In genomic region chr1:89697397-89697796, GRCh38 we compare ENCODE assay signal across 21 cellular contexts.
DNase-seq lines count a peak whose midpoint lies in the region; ATAC-seq, FAIRE-seq and TF ChIP-seq lines count a peak whose summit lies in the region.
"Had no signal": no experiment of that assay in that cellular context is flagged by ENCODE, and none has a peak within 500 bp of the region (broad histone marks: within the 10 kb centered on the region; RNA-seq: fewer than 3 reads in every experiment).

No MANE protein-coding gene starts in this region.

- no peaks in the 10 kb centered on the region for H3K9me1 ChIP-seq in endothelial cell of umbilical vein (replicated peaks; ENCODE audit: control insufficient read depth, extremely low read depth, insufficient read depth, low read length)

- H3K27me3 ChIP-seq in endothelial cell of umbilical vein (ENCODE audit: control insufficient read depth in 2 of 2, insufficient read depth in 2 of 2, low read length in 2 of 2) (no peaks in the 10 kb centered on the region), endodermal cell (ENCODE audit: control insufficient read depth, insufficient read depth, low read length, poor library complexity, severe bottlenecking) (no peaks in the 10 kb centered on the region)
- H3K27me3 ChIP-seq: vagina had no signal

- intact Hi-C loops in activated CD4-positive, alpha-beta memory T cell treated with anti-CD3 and anti-CD28 coated beads for 36 hours (cut with micrococcal nuclease), result loop anchor here (5.0 kb wide), 1 partner anchor 40 kb away; no protein-coding TSS in a partner anchor
- intact Hi-C loops in endothelial cell of umbilical vein (cut with micrococcal nuclease), result no loop called here

- no peaks in the 10 kb centered on the region for H4K20me1 ChIP-seq in endothelial cell of umbilical vein (replicated peaks; ENCODE audit: control insufficient read depth, extremely low read depth, insufficient read depth, low read length)

- POLR2A ChIA-PET in activated CD4-positive, alpha-beta memory T cell treated with anti-CD3 and anti-CD28 coated beads for 36 hours (lab: Charles Lee), result no interaction called here
- POLR2A ChIA-PET in endothelial cell of umbilical vein (lab: Charles Lee), result no interaction called here

- peaks cover 84% of the 10 kb centered on the region for H3K36me3 Mint-ChIP-seq in stimulated activated naive CD8-positive, alpha-beta T cell treated with anti-CD3 and anti-CD28 coated beads, Interleukin-15, Interleukin-2, amounts not matched to agents 100 ng/mL and 50 ng/mL, for 24 hours (ENCODE audit: low read depth)
- H3K36me3 Mint-ChIP-seq in activated CD4-positive, alpha-beta memory T cell treated with anti-CD3 and anti-CD28 coated beads for 36 hours, result peaks cover 60% of the 10 kb centered on the region
- no peaks in the 10 kb centered on the region for H3K36me3 Mint-ChIP-seq in endodermal cell (ENCODE audit: low read depth)

- ATAC-seq in stimulated activated naive CD8-positive, alpha-beta T cell treated with anti-CD3 and anti-CD28 coated beads, Interleukin-15, amount 100 ng/mL, for 72 hours, result no peak
- ATAC-seq in GM21576 (IDR thresholded peaks at IDR 0.05; ENCODE audit: unreplicated experiment), result no peak

- dilution Hi-C loops in endothelial cell of umbilical vein (cut with MboI; ENCODE audit: extremely low pct_ligation_motif_present, low sequenced_read_pairs), result no loop called here

- no peak for TF ChIP-seq POLR2A in endothelial cell of umbilical vein (IDR thresholded peaks at IDR 0.05; ENCODE audit: low read depth, low read length)

- H3K4me2 ChIP-seq in endothelial cell of umbilical vein (ENCODE audit: insufficient read depth, low read length), result peak overlapping the region; percentile 11

- H3K4me3 ChIP-seq in endothelial cell of umbilical vein (replicated peaks in 1 of 3; ENCODE audit: insufficient read depth in 1 of 3, low read depth in 1 of 3, low read length in 3 of 3) (no peak overlapping the region), endodermal cell (ENCODE audit: low read length) (no peak overlapping the region)
- H3K4me3 ChIP-seq: prostate gland, vagina had no signal

- H3K9ac ChIP-seq in endothelial cell of umbilical vein (replicated peaks; ENCODE audit: extremely low read depth, insufficient read depth, low read length), result no peak overlapping the region
- no peak overlapping the region for H3K9ac ChIP-seq in endodermal cell (ENCODE audit: extremely low read depth, low read length, poor library complexity, severe bottlenecking)

- no TSS peak for BruUV-seq in endothelial cell of umbilical vein (replicated peaks; lab: Mats Ljungman, UMichigan)

- no peaks in the 10 kb centered on the region for H3K9me3 Mint-ChIP-seq in stimulated activated naive CD8-positive, alpha-beta T cell treated with anti-CD3 and anti-CD28 coated beads, Interleukin-15, Interleukin-2, amounts not matched to agents 100 ng/mL and 50 ng/mL, for 24 hours
- H3K9me3 Mint-ChIP-seq in stimulated activated naive CD8-positive, alpha-beta T cell treated with anti-CD3 and anti-CD28 coated beads, Interleukin-15, amount 100 ng/mL, for 72 hours, result no peaks in the 10 kb centered on the region
- H3K9me3 Mint-ChIP-seq in activated CD4-positive, alpha-beta memory T cell treated with anti-CD3 and anti-CD28 coated beads for 36 hours, result no peaks in the 10 kb centered on the region
- H3K9me3 Mint-ChIP-seq in endodermal cell, result no peaks in the 10 kb centered on the region
- H3K9me3 Mint-ChIP-seq: naive B cell had no signal

- H3K27ac Mint-ChIP-seq in stimulated activated naive CD8-positive, alpha-beta T cell treated with anti-CD3 and anti-CD28 coated beads, Interleukin-15, Interleukin-2, amounts not matched to agents 100 ng/mL and 50 ng/mL, for 24 hours, result peak overlapping the region; percentile 97
- H3K27ac Mint-ChIP-seq in stimulated activated naive CD8-positive, alpha-beta T cell treated with anti-CD3 and anti-CD28 coated beads, Interleukin-15, amount 100 ng/mL, for 72 hours, result no peak overlapping the region
- H3K27ac Mint-ChIP-seq in activated CD4-positive, alpha-beta memory T cell treated with anti-CD3 and anti-CD28 coated beads for 36 hours, result peak overlapping the region; percentile 77
- H3K27ac Mint-ChIP-seq in endodermal cell, result no peak overlapping the region

- H3K4me1 ChIP-seq in endothelial cell of umbilical vein (ENCODE audit: control insufficient read depth, extremely low read depth, insufficient read depth, low read length) (peaks cover 65% of the 10 kb centered on the region), endodermal cell (ENCODE audit: control insufficient read depth, insufficient read depth, low read length) (peaks cover 4% of the 10 kb centered on the region)
- H3K4me1 ChIP-seq: prostate gland had no signal

- no peaks in the 10 kb centered on the region for H3K27me3 Mint-ChIP-seq in stimulated activated naive CD8-positive, alpha-beta T cell treated with anti-CD3 and anti-CD28 coated beads, Interleukin-15, Interleukin-2, amounts not matched to agents 100 ng/mL and 50 ng/mL, for 24 hours
- H3K27me3 Mint-ChIP-seq in stimulated activated naive CD8-positive, alpha-beta T cell treated with anti-CD3 and anti-CD28 coated beads, Interleukin-15, amount 100 ng/mL, for 72 hours, result no peaks in the 10 kb centered on the region
- no peaks in the 10 kb centered on the region for H3K27me3 Mint-ChIP-seq in activated CD4-positive, alpha-beta memory T cell treated with anti-CD3 and anti-CD28 coated beads for 36 hours
- H3K27me3 Mint-ChIP-seq in endodermal cell (ENCODE audit: insufficient read depth), result no peaks in the 10 kb centered on the region
- H3K27me3 Mint-ChIP-seq: naive B cell had no signal

- H3K27ac ChIP-seq in endothelial cell of umbilical vein (ENCODE audit: insufficient read depth, low read depth, low read length), result no peak overlapping the region
- no peak overlapping the region for H3K27ac ChIP-seq in endodermal cell (ENCODE audit: low read depth, low read length)
- H3K27ac ChIP-seq: prostate gland, vagina had no signal

- FAIRE-seq in endothelial cell of umbilical vein (lab: Jason Lieb, UNC), result peak; percentile 24
- FAIRE-seq: islet of Langerhans, small intestine had no signal

- H3K4me3 Mint-ChIP-seq in stimulated activated naive CD8-positive, alpha-beta T cell treated with anti-CD3 and anti-CD28 coated beads, Interleukin-15, Interleukin-2, amounts not matched to agents 100 ng/mL and 50 ng/mL, for 24 hours, result no peak overlapping the region
- H3K4me3 Mint-ChIP-seq in stimulated activated naive CD8-positive, alpha-beta T cell treated with anti-CD3 and anti-CD28 coated beads, Interleukin-15, amount 100 ng/mL, for 72 hours, result no peak overlapping the region
- H3K4me3 Mint-ChIP-seq in activated CD4-positive, alpha-beta memory T cell treated with anti-CD3 and anti-CD28 coated beads for 36 hours, result no peak overlapping the region
- no peak overlapping the region for H3K4me3 Mint-ChIP-seq in endodermal cell

- TF ChIP-seq CTCF in endothelial cell of umbilical vein (IDR thresholded peaks at IDR 0.05; ENCODE audit: extremely low read depth in 1 of 2, insufficient read depth in 1 of 2, low read depth in 1 of 2, low read length in 2 of 2) (no peak), endodermal cell (conservative IDR thresholded peaks at IDR 0.05) (no peak)

- CTCF ChIA-PET in activated CD4-positive, alpha-beta memory T cell treated with anti-CD3 and anti-CD28 coated beads for 36 hours (lab: Charles Lee), result interaction anchor here (0.7 to 4.7 kb wide), 4 partner anchors 11 to 65 kb away, joined by 3 to 16 read pairs (median 4); partner anchors contain the start of gene LRRC8C
- CTCF ChIA-PET in endothelial cell of umbilical vein (lab: Charles Lee), result interaction anchor here (1.2 to 2.5 kb wide), 3 partner anchors 11 to 65 kb away, joined by 5 to 16 read pairs (median 6); partner anchors contain the start of gene LRRC8C

- no peaks in the 10 kb centered on the region for H3K9me3 ChIP-seq in endothelial cell of umbilical vein (replicated peaks; ENCODE audit: control insufficient read depth, insufficient read depth, low read length)
- H3K9me3 ChIP-seq in endodermal cell (ENCODE audit: control insufficient read depth, low read length), result no peaks in the 10 kb centered on the region
- H3K9me3 ChIP-seq: prostate gland, vagina had no signal

- no peak overlapping the region for H2AFZ ChIP-seq in endothelial cell of umbilical vein (ENCODE audit: low read depth, low read length)

- H3K79me2 ChIP-seq in endothelial cell of umbilical vein (ENCODE audit: control insufficient read depth, insufficient read depth, low read length), result peaks cover 41% of the 10 kb centered on the region

- peaks cover 0 to 7% of the 10 kb centered on the region in 2 experiments for H3K36me3 ChIP-seq in endothelial cell of umbilical vein (ENCODE audit: control insufficient read depth in 2 of 2, extremely low read depth in 1 of 2, insufficient read depth in 2 of 2, low read length in 2 of 2)
- H3K36me3 ChIP-seq in endodermal cell (ENCODE audit: control insufficient read depth, insufficient read depth, low read length), result no peaks in the 10 kb centered on the region
- H3K36me3 ChIP-seq: prostate gland, vagina had no signal

- WGBS in endodermal cell (ENCODE audit: insufficient coverage in 1 of 2, insufficient read length in 1 of 2), 2 experiments, result no CpG with 5 or more reads among the region's 1 CpG

- H3K4me1 Mint-ChIP-seq in stimulated activated naive CD8-positive, alpha-beta T cell treated with anti-CD3 and anti-CD28 coated beads, Interleukin-15, Interleukin-2, amounts not matched to agents 100 ng/mL and 50 ng/mL, for 24 hours (ENCODE audit: low read depth), result peaks cover 100% of the 10 kb centered on the region
- peaks cover 99% of the 10 kb centered on the region for H3K4me1 Mint-ChIP-seq in stimulated activated naive CD8-positive, alpha-beta T cell treated with anti-CD3 and anti-CD28 coated beads, Interleukin-15, amount 100 ng/mL, for 72 hours
- peaks cover 95% of the 10 kb centered on the region for H3K4me1 Mint-ChIP-seq in activated CD4-positive, alpha-beta memory T cell treated with anti-CD3 and anti-CD28 coated beads for 36 hours (ENCODE audit: low read depth)
- H3K4me1 Mint-ChIP-seq in endodermal cell, result peaks cover 14% of the 10 kb centered on the region

- no peak for DNase-seq in stimulated activated naive CD8-positive, alpha-beta T cell treated with anti-CD3 and anti-CD28 coated beads, Interleukin-15, amount 100 ng/mL, for 72 hours
- DNase-seq in activated CD4-positive, alpha-beta memory T cell treated with anti-CD3 and anti-CD28 coated beads for 36 hours, result no peak
- DNase-seq in endothelial cell of umbilical vein (ENCODE audit: low read depth, low spot score) (no peak), endodermal cell (no peak), HPDE6-E6E7 (ENCODE audit: extremely low spot score) (no peak)
- DNase-seq: activated T-cell treated with anti-CD3 and anti-CD28 coated beads for 4 hours; anterior cingulate cortex; cerebellar nuclear complex; effector memory CD4-positive, alpha-beta T cell; Karpas-422; naive B cell; NCI-H1092 treated with DMSO at 0.1 percent for 48 hours; NCI-H2081; NCI-H510A treated with DMSO at 0.1 percent for 48 hours; small intestine; stimulated activated CD4-positive, alpha-beta T cell treated with anti-CD3 and anti-CD28 coated beads, Interleukin-4, amount 100 ng/mL, for 24 hours had no signal

TF ChIP-seq in endothelial cell of umbilical vein, 7 proteins besides CTCF, POLR2A, EP300 and RAD21 (continues in another document):
- TF ChIP-seq EZH2 (IDR thresholded peaks at IDR 0.05; ENCODE audit: borderline replicate concordance, low read depth, low read length, severe bottlenecking), result no peak
- no peak for TF ChIP-seq FOS (IDR thresholded peaks at IDR 0.05; ENCODE audit: borderline replicate concordance, insufficient read depth, low read length)

Comparison
In these comparisons a context has a peak if more than half of its experiments do, and no peak if none do; other contexts are left out.
1. H3K27ac Mint-ChIP-seq: peak in stimulated activated naive CD8-positive, alpha-beta T cell treated with anti-CD3 and anti-CD28 coated beads, Interleukin-15, Interleukin-2, amounts not matched to agents 100 ng/mL and 50 ng/mL, for 24 hours (single experiment) and activated CD4-positive, alpha-beta memory T cell treated with anti-CD3 and anti-CD28 coated beads for 36 hours (single experiment); none in stimulated activated naive CD8-positive, alpha-beta T cell treated with anti-CD3 and anti-CD28 coated beads, Interleukin-15, amount 100 ng/mL, for 72 hours (0 of 2) and endodermal cell (single experiment).